Comparison of ENCODE assay signal across 8 cellular contexts in genomic region chr12:92539966-92540791, GRCh38.
DNase-seq lines count a peak whose midpoint lies in the region; ATAC-seq and TF ChIP-seq lines count a peak whose summit lies in the region.

No MANE protein-coding gene starts in this region.

- no peak overlapping the region for H3K4me3 ChIP-seq in Peyer's patch

- H3K36me3 Mint-ChIP-seq in activated naive CD8-positive, alpha-beta T cell: no peaks in the 10 kb centered on the region

- H3K36me3 ChIP-seq in Peyer's patch: no peaks in the 10 kb centered on the region

- TF ChIP-seq POLR2A in Peyer's patch (IDR thresholded peaks at IDR 0.05): no peak

- H3K27me3 Mint-ChIP-seq in activated naive CD8-positive, alpha-beta T cell: no peaks in the 10 kb centered on the region

- H3K4me1 ChIP-seq in Peyer's patch: peaks cover 0 to 37% (median 11%) of the 10 kb centered on the region in 4 donors

- H3K4me1 Mint-ChIP-seq in activated naive CD8-positive, alpha-beta T cell (ENCODE audit: low read depth): peaks cover 49% of the 10 kb centered on the region

- H3K4me3 Mint-ChIP-seq in activated naive CD8-positive, alpha-beta T cell: peak overlapping the region; percentile 61

- peak overlapping the region in 2 of 4 donors; percentile 6 to 62 for H3K27ac ChIP-seq in Peyer's patch

- peak overlapping the region; percentile 94 for H3K27ac Mint-ChIP-seq in activated naive CD8-positive, alpha-beta T cell

- H3K27me3 ChIP-seq in Peyer's patch: no peaks in the 10 kb centered on the region

- H3K9me3 ChIP-seq in Peyer's patch: no peaks in the 10 kb centered on the region

- no peaks in the 10 kb centered on the region for H3K9me3 Mint-ChIP-seq in activated naive CD8-positive, alpha-beta T cell (ENCODE audit: low read depth)

- peak; percentile 37 for ATAC-seq in HG03097 (IDR thresholded peaks at IDR 0.05; ENCODE audit: low FRiP score, unreplicated experiment)

- no peak for TF ChIP-seq CTCF in Peyer's patch (IDR thresholded peaks at IDR 0.05)

- DNase-seq in GF-D8 (lab: John Stamatoyannopoulos, UW) (peak; percentile 40), myocyte (ENCODE audit: low read depth) (peak; percentile 40), Peyer's patch (no peak), mucosa of gallbladder (ENCODE audit: low spot score) (no peak)
- DNase-seq in activated CD8-positive, alpha-beta memory T cell treated with anti-CD3 and anti-CD28 coated beads for 24 hours: no peak
- DNase-seq in activated CD4-positive, alpha-beta T cell treated with anti-CD3 and anti-CD28 coated beads for 1 hour: no peak

Comparison
In these comparisons a context has a peak if more than half of its experiments do, and no peak if none do; other contexts are left out.
1. DNase-seq: peak in GF-D8 (single experiment) and myocyte (single experiment); none in Peyer's patch (0 of 3), mucosa of gallbladder (single experiment), activated CD8-positive, alpha-beta memory T cell treated with anti-CD3 and anti-CD28 coated beads for 24 hours (single experiment) and activated CD4-positive, alpha-beta T cell treated with anti-CD3 and anti-CD28 coated beads for 1 hour (single experiment).